16 cellular contexts compared by ENCODE assay signal in the genomic region with DNA sequence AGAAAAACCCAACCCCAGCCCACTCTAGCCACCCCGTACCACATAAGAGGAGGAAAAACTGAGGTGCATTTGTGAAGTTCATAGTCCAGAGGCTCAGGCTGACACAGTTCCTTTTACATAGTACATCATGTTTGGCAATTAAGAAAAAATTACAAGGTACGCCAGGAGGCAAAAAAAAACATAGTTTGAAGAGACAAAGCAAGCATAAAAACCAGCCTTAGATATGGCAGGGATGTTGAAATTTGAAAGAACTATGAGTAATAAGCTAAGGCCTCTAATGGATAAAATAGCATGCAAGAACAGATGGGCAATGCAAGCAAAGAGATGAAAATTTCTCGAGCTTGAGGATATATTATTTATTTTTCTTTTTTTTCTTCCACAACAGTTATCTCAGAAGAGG. TPM values are rescaled to one million over a fixed set of nuclear protein-coding genes. Genes with fewer than 3 reads are reported as not detected.
DNase-seq lines count a peak whose midpoint lies in the region; ATAC-seq and TF ChIP-seq lines count a peak whose summit lies in the region.
"Had no signal": no experiment of that assay in that cellular context is flagged by ENCODE, and none has a peak within 500 bp of the region (broad histone marks: within the 10 kb centered on the region; RNA-seq: fewer than 3 reads in every experiment).

No MANE protein-coding gene starts in this region.

- H3K27ac Mint-ChIP-seq in stimulated activated memory B cell treated with anti-CD40 and anti-IgM and Interleukin-4, amounts not matched to agents 10 μg/mL and 1 μg/mL and 100 μg/mL, for 72 hours: no peak overlapping the region

- H2BK15ac ChIP-seq in mesendoderm (replicated peaks; ENCODE audit: low read depth): no peak overlapping the region

- H4K8ac ChIP-seq in mesendoderm (ENCODE audit: low read depth, low read length): no peak overlapping the region

- no peak overlapping the region for H3K4ac ChIP-seq in mesendoderm (ENCODE audit: low read depth, low read length)

- H2BK120ac ChIP-seq in mesendoderm (ENCODE audit: low read depth, low read length): no peak overlapping the region

- H3K4me1 ChIP-seq in fibroblast of lung (ENCODE audit: control insufficient read depth, extremely low read depth, insufficient read depth, low read length) (no peaks in the 10 kb centered on the region), mesendoderm (ENCODE audit: control insufficient read depth, low read depth, low read length) (no peaks in the 10 kb centered on the region)

- H3K79me2 ChIP-seq in fibroblast of lung (ENCODE audit: control insufficient read depth, insufficient read depth, low read length) (no peaks in the 10 kb centered on the region), mesendoderm (ENCODE audit: control insufficient read depth, insufficient read depth, low read length) (no peaks in the 10 kb centered on the region)

- H3K36me3 Mint-ChIP-seq in stimulated activated memory B cell treated with anti-CD40 and anti-IgM and Interleukin-4, amounts not matched to agents 10 μg/mL and 1 μg/mL and 100 μg/mL, for 72 hours: peaks cover 27% of the 10 kb centered on the region

- no peaks in the 10 kb centered on the region for H3K79me1 ChIP-seq in mesendoderm (ENCODE audit: low read length)

- ATAC-seq in stimulated activated memory B cell treated with anti-CD40 and anti-IgM and Interleukin-4, amounts not matched to agents 10 μg/mL and 1 μg/mL and 100 μg/mL, for 72 hours: no peak
- ATAC-seq in HG02970 (IDR thresholded peaks at IDR 0.05; ENCODE audit: low FRiP score, unreplicated experiment): no peak
- ATAC-seq: GM12878, HepG2 had no signal

- no peaks in the 10 kb centered on the region for H3K27me3 Mint-ChIP-seq in stimulated activated memory B cell treated with anti-CD40 and anti-IgM and Interleukin-4, amounts not matched to agents 10 μg/mL and 1 μg/mL and 100 μg/mL, for 72 hours

- H3K4me2 ChIP-seq in fibroblast of lung (ENCODE audit: extremely low read depth, insufficient read depth, low read length): no peak overlapping the region
- H3K4me2 ChIP-seq in mesendoderm (ENCODE audit: low read length): no peak overlapping the region

- H3K23ac ChIP-seq in mesendoderm (ENCODE audit: low read length): no peak overlapping the region

- H3K4me3 ChIP-seq in AG09309 (ENCODE audit: control insufficient read depth, low read depth, low read length) (no peak overlapping the region), fibroblast of lung (replicated peaks in 1 of 4; ENCODE audit: control extremely low read depth in 1 of 4, insufficient read depth in 1 of 4, low read depth in 3 of 4, low read length in 4 of 4) (no peak overlapping the region), mesendoderm (ENCODE audit: low read length) (no peak overlapping the region)
- H3K4me3 ChIP-seq: GM12878 had no signal

- H3K36me3 ChIP-seq in fibroblast of lung (ENCODE audit: control insufficient read depth, insufficient read depth, low read length) (no peaks in the 10 kb centered on the region), mesendoderm (ENCODE audit: control insufficient read depth, insufficient read depth, low read length) (no peaks in the 10 kb centered on the region)

- H4K5ac ChIP-seq in mesendoderm (ENCODE audit: low read length): no peak overlapping the region

- no peak overlapping the region for H2AK5ac ChIP-seq in mesendoderm (ENCODE audit: low read length)

- TF ChIP-seq CTCF in AG09309 (IDR thresholded peaks at IDR 0.05; ENCODE audit: control insufficient read depth, insufficient read depth, low read depth, low read length, missing control alignments): no peak
- no peak for TF ChIP-seq CTCF in fibroblast of lung (conservative IDR thresholded peaks at IDR 0.05 in 1 of 2, IDR thresholded peaks at IDR 0.05 in 1 of 2; ENCODE audit: low read depth in 1 of 2, low read length in 2 of 2)

- H2AFZ ChIP-seq in fibroblast of lung (ENCODE audit: low read length): no peak overlapping the region

- no peaks in the 10 kb centered on the region for H3K9me3 ChIP-seq in fibroblast of lung (ENCODE audit: control insufficient read depth, insufficient read depth, low read depth, low read length)

- H2BK5ac ChIP-seq in mesendoderm (ENCODE audit: low read length): no peak overlapping the region

- no peak overlapping the region for H3K4me3 Mint-ChIP-seq in stimulated activated memory B cell treated with anti-CD40 and anti-IgM and Interleukin-4, amounts not matched to agents 10 μg/mL and 1 μg/mL and 100 μg/mL, for 72 hours

- no peak overlapping the region for H3K18ac ChIP-seq in mesendoderm (ENCODE audit: low read length)

- H3K9me3 Mint-ChIP-seq in stimulated activated memory B cell treated with anti-CD40 and anti-IgM and Interleukin-4, amounts not matched to agents 10 μg/mL and 1 μg/mL and 100 μg/mL, for 72 hours: peaks cover 3% of the 10 kb centered on the region

- H3K4me1 Mint-ChIP-seq in stimulated activated memory B cell treated with anti-CD40 and anti-IgM and Interleukin-4, amounts not matched to agents 10 μg/mL and 1 μg/mL and 100 μg/mL, for 72 hours: peaks cover 1% of the 10 kb centered on the region

- peak overlapping the region; percentile 17 for H3K56ac ChIP-seq in mesendoderm (ENCODE audit: low read length)

- H3K27ac ChIP-seq in fibroblast of lung (ENCODE audit: insufficient read depth, low read length) (no peak overlapping the region), mesendoderm (ENCODE audit: low read depth, low read length) (no peak overlapping the region)

- WGBS in mesendoderm (ENCODE audit: extremely low coverage, insufficient coverage, low lambda C conversion rate): no CpG with 5 or more reads among the region's 3 CpGs

- DNase-seq in AG09309 (ENCODE audit: low read depth): peak; percentile 16
- peak; percentile 9 for DNase-seq in LHCN-M2 (ENCODE audit: low read depth)
- DNase-seq in fibroblast of lung (ENCODE audit: low read depth in 2 of 2): peak; percentile 1 to 15
- DNase-seq in mesendoderm: no peak
- no peak for DNase-seq in NCI-H1092 (lab: John Stamatoyannopoulos, UW)
- DNase-seq in epidermal melanocyte (ENCODE audit: insufficient read length, low spot score): no peak
- DNase-seq: NCI-H1436, NCI-H2107, NCI-H226, NCI-H526 treated with DMSO at 0.1 percent for 48 hours, SIG-M5 had no signal

- H3K9ac ChIP-seq in fibroblast of lung (ENCODE audit: insufficient read depth, low read length) (no peak overlapping the region), mesendoderm (ENCODE audit: low read length) (no peak overlapping the region)

- H4K20me1 ChIP-seq in fibroblast of lung (ENCODE audit: control insufficient read depth, extremely low read depth, insufficient read depth, low read length): no peaks in the 10 kb centered on the region

- H3K27me3 ChIP-seq in fibroblast of lung (ENCODE audit: control insufficient read depth, insufficient read depth, low read length) (no peaks in the 10 kb centered on the region), mesendoderm (ENCODE audit: insufficient read depth, low read length, poor library complexity) (no peaks in the 10 kb centered on the region)

RNA-seq across cellular contexts. Expression of a gene that starts 31.9 kb away (rescaled TPM):
- total RNA-seq in LHCN-M2 (2014; rRNA removed): not detected in 2 replicates
- polyA plus RNA-seq in LHCN-M2 (2012): 0.02 TPM
- not detected in 2 replicates for total RNA-seq in fibroblast of lung
- polyA plus RNA-seq in fibroblast of lung: 0.07 and 0.08 TPM in 2 replicates
- polyA plus RNA-seq in fibroblast of lung (2012): 0.09 TPM in 1 of 2 replicates, not detected in the other
- not detected in 2 replicates for polyA minus RNA-seq in fibroblast of lung (ENCODE audit: low replicate concordance)
- 950 TPM for polyA plus RNA-seq in mesendoderm (2013, experiment 1 of 2)
- 825 TPM for polyA plus RNA-seq in mesendoderm (2013, experiment 2 of 2)
- total RNA-seq: RPMI7951 had no signal

RNA-seq across cellular contexts. Expression of a gene that starts 53.6 kb away (rescaled TPM):
- total RNA-seq in LHCN-M2 (2014; rRNA removed): 12.3 and 12.7 TPM in 2 replicates
- polyA plus RNA-seq in LHCN-M2 (2012): 1.7 TPM
- total RNA-seq in fibroblast of lung: 2.8 TPM in 2 replicates
- 2.3 and 5.2 TPM in 2 replicates for polyA plus RNA-seq in fibroblast of lung
- polyA plus RNA-seq in fibroblast of lung (2012): 1.0 and 2.8 TPM in 2 replicates
- polyA minus RNA-seq in fibroblast of lung (ENCODE audit: low replicate concordance): not detected in 2 replicates
- 10.6 TPM for polyA plus RNA-seq in mesendoderm (2013, experiment 1 of 2)
- 10.9 TPM for polyA plus RNA-seq in mesendoderm (2013, experiment 2 of 2)

Comparison
In these comparisons a context has a peak if more than half of its experiments do, and no peak if none do; other contexts are left out.
1. DNase-seq: peak in AG09309 (single experiment), LHCN-M2 (single experiment) and fibroblast of lung (2 of 2); none in mesendoderm (single experiment), NCI-H1092 (single experiment) and epidermal melanocyte (single experiment).